In the genomic region with DNA sequence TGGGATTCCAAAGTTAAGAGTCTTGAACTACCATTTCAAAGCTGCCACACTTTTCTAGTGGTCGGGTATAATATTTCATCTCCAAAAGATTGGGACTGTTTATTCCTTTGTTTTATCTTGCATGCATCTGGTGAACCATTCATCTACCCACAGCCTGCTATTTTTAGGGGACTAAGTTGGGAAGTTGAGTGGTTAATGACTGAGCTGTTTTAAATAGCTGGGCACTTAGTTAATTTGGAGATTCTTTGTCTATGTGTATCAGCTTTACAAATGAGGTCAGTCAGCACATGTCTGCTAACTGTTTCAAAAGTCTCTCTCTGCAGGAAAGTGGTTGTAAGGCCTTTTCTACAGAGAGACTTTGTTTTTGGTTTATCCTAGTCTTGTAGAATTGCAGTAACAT, we compare ENCODE assay signal across 12 cellular contexts. TPM values are rescaled to one million over a fixed set of nuclear protein-coding genes. Genes with fewer than 3 reads are reported as not detected.
A peak's percentile ranks its signal among the peaks of the same experiment; 100 is the strongest.
DNase-seq lines count a peak whose midpoint lies in the region; ATAC-seq, FAIRE-seq and TF ChIP-seq lines count a peak whose summit lies in the region.
"Had no signal": no experiment of that assay in that cellular context is flagged by ENCODE, and none has a peak within 500 bp of the region (broad histone marks: within the 10 kb centered on the region; RNA-seq: fewer than 3 reads in every experiment).

No MANE protein-coding gene starts in this region.

- POLR2A ChIA-PET in AG04449 (lab: Yijun Ruan, JAX), result interaction anchor here (0.9 kb wide), 1 partner anchor 169 kb away, joined by 3 read pairs; no protein-coding TSS in a partner anchor

- H3K36me3 ChIP-seq in astrocyte (ENCODE audit: insufficient read depth, low read length) (no peaks in the 10 kb centered on the region), right lobe of liver (no peaks in the 10 kb centered on the region)

- CTCF ChIA-PET in AG04449 (lab: Yijun Ruan, JAX), result interaction anchor here (1.0 kb wide), 1 partner anchor 49 kb away, joined by 3 read pairs; no protein-coding TSS in a partner anchor
- CTCF ChIA-PET in activated naive CD4-positive, alpha-beta T cell treated with anti-CD3 and anti-CD28 coated beads for 36 hours (lab: Charles Lee), result interaction anchor here (0.9 kb wide), 1 partner anchor 45 kb away, joined by 3 read pairs; no protein-coding TSS in a partner anchor

- H3K4me3 ChIP-seq in AG04449 (ENCODE audit: low read depth, low read length), result no peak overlapping the region
- no peak overlapping the region for H3K4me3 ChIP-seq in astrocyte (ENCODE audit: insufficient read depth, low read depth, low read length)
- H3K4me3 ChIP-seq in right lobe of liver, result no peak overlapping the region

- H3K4me2 ChIP-seq in astrocyte (ENCODE audit: low read length), result peak overlapping the region; percentile 58

- peak; percentile 78 for ATAC-seq in left ventricle myocardium superior
- no peak for ATAC-seq in right lobe of liver
- no peak for ATAC-seq in activated T-helper 17 cell treated with anti-CD3 and anti-CD28 coated beads, Interleukin-2, amount 50 U/mL, for 72 hours (replicated peaks)
- no peak for ATAC-seq in GM21529 (IDR thresholded peaks at IDR 0.05; ENCODE audit: unreplicated experiment)
- ATAC-seq: left colon had no signal

- H4K20me1 ChIP-seq in astrocyte (ENCODE audit: insufficient read depth, low read length), result peaks cover 35% of the 10 kb centered on the region

- intact Hi-C loops in left ventricle myocardium superior (cut with micrococcal nuclease), result no loop called here
- intact Hi-C loops in right lobe of liver (cut with DNase I), result no loop called here
- intact Hi-C loops in activated naive CD4-positive, alpha-beta T cell treated with anti-CD3 and anti-CD28 coated beads for 36 hours (cut with micrococcal nuclease), result no loop called here

- FAIRE-seq in astrocyte (lab: Jason Lieb, UNC), result peak; percentile 94

- H3K4me1 ChIP-seq in astrocyte (ENCODE audit: insufficient read depth, low read length), result peaks cover 15% of the 10 kb centered on the region
- peaks cover 0 to 32% (median 9%) of the 10 kb centered on the region in 4 donors for H3K4me1 ChIP-seq in right lobe of liver

- H3K9me3 ChIP-seq in astrocyte (ENCODE audit: insufficient read depth, low read depth, low read length) (no peaks in the 10 kb centered on the region), right lobe of liver (no peaks in the 10 kb centered on the region)

- H3K9ac ChIP-seq in astrocyte (ENCODE audit: low read length), result no peak overlapping the region

- H3K4me1 Mint-ChIP-seq in astrocyte (ENCODE audit: low read depth, unreplicated experiment), result peaks cover 27% of the 10 kb centered on the region
- peaks cover 6% of the 10 kb centered on the region for H3K4me1 Mint-ChIP-seq in activated T-helper 17 cell treated with anti-CD3 and anti-CD28 coated beads, Interleukin-2, amount 50 U/mL, for 72 hours
- H3K4me1 Mint-ChIP-seq in activated naive CD4-positive, alpha-beta T cell treated with anti-CD3 and anti-CD28 coated beads for 36 hours (ENCODE audit: low read depth), result peaks cover 13% of the 10 kb centered on the region

- H3K27me3 ChIP-seq in astrocyte (ENCODE audit: insufficient read depth, low read length) (no peaks in the 10 kb centered on the region), right lobe of liver (no peaks in the 10 kb centered on the region)

- H3K27ac ChIP-seq in astrocyte (ENCODE audit: low read depth, low read length) (peak overlapping the region; percentile 55), right lobe of liver (no peak overlapping the region)
- H3K27ac ChIP-seq: C4-2B had no signal

- H3K79me2 ChIP-seq in astrocyte (ENCODE audit: insufficient read depth, low read length), result peaks cover 91% of the 10 kb centered on the region

- no peaks in the 10 kb centered on the region for H3K9me3 Mint-ChIP-seq in astrocyte (ENCODE audit: unreplicated experiment)
- no peaks in the 10 kb centered on the region for H3K9me3 Mint-ChIP-seq in activated T-helper 17 cell treated with anti-CD3 and anti-CD28 coated beads, Interleukin-2, amount 50 U/mL, for 72 hours
- H3K9me3 Mint-ChIP-seq in activated naive CD4-positive, alpha-beta T cell treated with anti-CD3 and anti-CD28 coated beads for 36 hours, result no peaks in the 10 kb centered on the region

- H3K27me3 Mint-ChIP-seq in astrocyte (ENCODE audit: low read depth, unreplicated experiment), result no peaks in the 10 kb centered on the region
- no peaks in the 10 kb centered on the region for H3K27me3 Mint-ChIP-seq in activated T-helper 17 cell treated with anti-CD3 and anti-CD28 coated beads, Interleukin-2, amount 50 U/mL, for 72 hours
- no peaks in the 10 kb centered on the region for H3K27me3 Mint-ChIP-seq in activated naive CD4-positive, alpha-beta T cell treated with anti-CD3 and anti-CD28 coated beads for 36 hours (ENCODE audit: low read depth)

- H3K4me3 Mint-ChIP-seq in astrocyte (ENCODE audit: unreplicated experiment), result no peak overlapping the region
- H3K4me3 Mint-ChIP-seq in activated T-helper 17 cell treated with anti-CD3 and anti-CD28 coated beads, Interleukin-2, amount 50 U/mL, for 72 hours, result no peak overlapping the region
- H3K4me3 Mint-ChIP-seq in activated naive CD4-positive, alpha-beta T cell treated with anti-CD3 and anti-CD28 coated beads for 36 hours, result no peak overlapping the region

- TF ChIP-seq CTCF in AG04449 (IDR thresholded peaks at IDR 0.05; ENCODE audit: insufficient read depth, low read length, missing control alignments) (no peak), astrocyte (IDR thresholded peaks at IDR 0.05; ENCODE audit: insufficient read depth, low read depth, low read length) (no peak), right lobe of liver (IDR thresholded peaks at IDR 0.05) (no peak)

- no peaks in the 10 kb centered on the region for H3K36me3 Mint-ChIP-seq in astrocyte (ENCODE audit: low read depth, unreplicated experiment)
- no peaks in the 10 kb centered on the region for H3K36me3 Mint-ChIP-seq in activated T-helper 17 cell treated with anti-CD3 and anti-CD28 coated beads, Interleukin-2, amount 50 U/mL, for 72 hours (ENCODE audit: low read depth)
- no peaks in the 10 kb centered on the region for H3K36me3 Mint-ChIP-seq in activated naive CD4-positive, alpha-beta T cell treated with anti-CD3 and anti-CD28 coated beads for 36 hours (ENCODE audit: low read depth)

- no peak overlapping the region for H2AFZ ChIP-seq in astrocyte (ENCODE audit: low read depth, low read length)

- 53% methylated on average over 1 of the region's 1 CpG for WGBS in right lobe of liver (ENCODE audit: insufficient coverage, low coverage, low lambda C conversion rate, missing lambda C conversion rate)

- peak; percentile 65 for DNase-seq in AG04449 (ENCODE audit: low read depth, low spot score)
- DNase-seq in HS-5 (ENCODE audit: low read depth), result peak; percentile 76
- DNase-seq in astrocyte (ENCODE audit: low read depth), result peak; percentile 95
- DNase-seq in left ventricle myocardium superior, result no peak
- no peak for DNase-seq in right lobe of liver
- no peak for DNase-seq in activated naive CD4-positive, alpha-beta T cell treated with anti-CD3 and anti-CD28 coated beads for 36 hours
- DNase-seq: GOT3, left colon, substantia nigra had no signal

- no peak for TF ChIP-seq POLR2A in right lobe of liver (IDR thresholded peaks at IDR 0.05)

- peak overlapping the region; percentile 63 for H3K27ac Mint-ChIP-seq in astrocyte (ENCODE audit: unreplicated experiment)
- no peak overlapping the region for H3K27ac Mint-ChIP-seq in activated T-helper 17 cell treated with anti-CD3 and anti-CD28 coated beads, Interleukin-2, amount 50 U/mL, for 72 hours
- H3K27ac Mint-ChIP-seq in activated naive CD4-positive, alpha-beta T cell treated with anti-CD3 and anti-CD28 coated beads for 36 hours, result no peak overlapping the region

RNA-seq across cellular contexts. Expression of gene BMP2K, which starts 8.1 kb away (rescaled TPM):
- 29.8 and 33.3 TPM in 2 replicates for total RNA-seq in astrocyte
- total RNA-seq in left ventricle myocardium superior, result 38.7 TPM
- total RNA-seq in right lobe of liver, result 10 to 100 TPM; 13.1 to 23.3 (median 18.2) TPM
- 10 to 100 TPM; 10.2 to 13.9 TPM for total RNA-seq in activated T-helper 17 cell treated with anti-CD3 and anti-CD28 coated beads, Interleukin-2, amount 50 U/mL, for 72 hours
- total RNA-seq in activated naive CD4-positive, alpha-beta T cell treated with anti-CD3 and anti-CD28 coated beads for 36 hours, result 10 to 100 TPM; 12.7 to 14.5 TPM

Comparison
In these comparisons a context has a peak if more than half of its experiments do, and no peak if none do; other contexts are left out.
1. DNase-seq: peak in AG04449 (single experiment), HS-5 (single experiment) and astrocyte (single experiment); none in left ventricle myocardium superior (single experiment), right lobe of liver (0 of 3) and activated naive CD4-positive, alpha-beta T cell treated with anti-CD3 and anti-CD28 coated beads for 36 hours (single experiment).